9 cellular contexts compared by ENCODE assay signal in genomic region chr1:225880210-225880584, GRCh38. TPM values are rescaled to one million over a fixed set of nuclear protein-coding genes. Genes with fewer than 3 reads are reported as not detected.
DNase-seq lines count a peak whose midpoint lies in the region; ATAC-seq, FAIRE-seq and TF ChIP-seq lines count a peak whose summit lies in the region.
"Had no signal": no experiment of that assay in that cellular context is flagged by ENCODE, and none has a peak within 500 bp of the region (broad histone marks: within the 10 kb centered on the region; RNA-seq: fewer than 3 reads in every experiment).

No MANE protein-coding gene starts in this region.

- TF ChIP-seq RAD21 in H1 (IDR thresholded peaks at IDR 0.05 in 1 of 2, conservative IDR thresholded peaks at IDR 0.05 in 1 of 2; ENCODE audit: low read depth in 2 of 2, low read length in 2 of 2), result no peak

- 66% methylated on average over 2 of the region's 2 CpGs; no CpG with 5 or more reads in 1 of the 2 experiments for WGBS in H1 (ENCODE audit: extremely low coverage in 1 of 2, insufficient coverage in 1 of 2, insufficient read length in 1 of 2, insufficient replicate concordance in 2 of 2, low coverage in 1 of 2, low lambda C conversion rate in 2 of 2, missing lambda C conversion rate in 1 of 2), 2 experiments

- no peak overlapping the region for H3K18ac ChIP-seq in H1 (ENCODE audit: extremely low read depth, low read length)

- H3K23me2 ChIP-seq in H1 (ENCODE audit: low read depth, low read length), result peaks cover 9% of the 10 kb centered on the region; the same call in 1 of the 2 replicates

- H2BK15ac ChIP-seq in H1 (ENCODE audit: low read length), result no peak overlapping the region; the same call in 1 of the 2 replicates

- no peak overlapping the region for H4K8ac ChIP-seq in H1 (ENCODE audit: extremely low read depth, insufficient read depth, low read length)

- no peak overlapping the region for H4K5ac ChIP-seq in H1 (ENCODE audit: insufficient read length, low read depth, low read length)

- H4K20me1 ChIP-seq in H1 (replicated peaks in 1 of 2; ENCODE audit: control insufficient read depth in 1 of 2, insufficient read depth in 2 of 2, low read length in 2 of 2) (peaks cover 2 to 10% of the 10 kb centered on the region in 2 experiments), Karpas-422 (ENCODE audit: insufficient read depth, low read depth, low read length) (0 out of 2 replicates have a peak, but pooled peaks cover 4% of the 10 kb centered on the region)

- H3K79me1 ChIP-seq in H1 (ENCODE audit: low read depth, low read length), result peaks cover 22% of the 10 kb centered on the region

- H3K36me3 Mint-ChIP-seq in Caco-2 (ENCODE audit: insufficient read depth, unreplicated experiment), result peaks cover 31% of the 10 kb centered on the region

- H4K91ac ChIP-seq in H1 (replicated peaks; ENCODE audit: insufficient read length, low read length), result no peak overlapping the region

- H3K4me3 Mint-ChIP-seq in Caco-2 (ENCODE audit: unreplicated experiment), result peak overlapping the region; percentile 95

- DNase-seq in Caco-2 (no peak), NCI-H2107 treated with DMSO at 0.1 percent for 48 hours (lab: John Stamatoyannopoulos, UW; ENCODE audit: unreplicated experiment) (peak; percentile 64), H1 (ENCODE audit: low read depth in 1 of 2, low spot score in 2 of 2) (no peak), occipital lobe (lab: John Stamatoyannopoulos, UW) (peak; percentile 41), NCI-H2227 treated with DMSO at 0.1 percent for 48 hours (lab: John Stamatoyannopoulos, UW) (no peak), Karpas-422 (no peak), NK-92 (lab: John Stamatoyannopoulos, UW; ENCODE audit: unreplicated experiment) (no peak)
- DNase-seq: glutamatergic neuron had no signal

- POLR2A ChIA-PET in Caco-2 (lab: Charles Lee), result no interaction called here
- POLR2A ChIA-PET in H1 (lab: Charles Lee; ENCODE audit: partially characterized antibody), result interaction anchor here (0.6 to 4.9 kb wide), 11 partner anchors 8 to 182 kb away, joined by 3 to 63 read pairs (median 10); partner anchors contain the start of genes H3-3A and LEFTY1

- no peak overlapping the region for H3K14ac ChIP-seq in H1 (ENCODE audit: insufficient read length)

- no peaks in the 10 kb centered on the region for H3K9me3 Mint-ChIP-seq in Caco-2 (ENCODE audit: unreplicated experiment)

- H3K27me3 ChIP-seq in Caco-2 (replicated peaks; ENCODE audit: control insufficient read depth, insufficient read depth, low read length) (no peaks in the 10 kb centered on the region), H1 (replicated peaks in 1 of 4; ENCODE audit: control insufficient read depth in 3 of 4, extremely low read depth in 1 of 4, insufficient read depth in 3 of 4, low read length in 3 of 4) (peaks cover 0 to 13% (median 6%) of the 10 kb centered on the region in 4 experiments; a peak in 4 of 7 replicates), Karpas-422 (ENCODE audit: low read length) (no peaks in the 10 kb centered on the region)

- H2BK5ac ChIP-seq in H1 (ENCODE audit: low read depth, low read length), result no peak overlapping the region

- no peak overlapping the region for H3K9ac ChIP-seq in H1 (replicated peaks in 1 of 4; ENCODE audit: extremely low read depth in 1 of 4, low read depth in 3 of 4, low read length in 3 of 4)
- no peak overlapping the region for H3K9ac ChIP-seq in Karpas-422 (ENCODE audit: low read length)

- no peaks in the 10 kb centered on the region for H3K27me3 Mint-ChIP-seq in Caco-2 (ENCODE audit: insufficient read depth, unreplicated experiment)

- BruUV-seq in Caco-2 (replicated peaks; lab: Mats Ljungman, UMichigan), result no TSS peak

- intact Hi-C loops in Caco-2 (cut with micrococcal nuclease; ENCODE audit: unreplicated experiment), result no loop called here

- no peak overlapping the region for H2BK120ac ChIP-seq in H1 (replicated peaks; ENCODE audit: low read depth, low read length)

- no peak for ATAC-seq in GM19467 (IDR thresholded peaks at IDR 0.05; ENCODE audit: unreplicated experiment)

- H3K79me2 ChIP-seq in H1 (ENCODE audit: control insufficient read depth in 1 of 2, insufficient read depth in 2 of 2, low read length in 2 of 2) (peaks cover 0 to 13% of the 10 kb centered on the region in 2 experiments; a peak in 2 of 4 replicates), Karpas-422 (ENCODE audit: low read length) (no peaks in the 10 kb centered on the region)

- H2AK5ac ChIP-seq in H1 (ENCODE audit: low read depth, low read length), result peak overlapping the region; percentile 30; the same call in 1 of the 2 replicates

- no peak overlapping the region for H3K4ac ChIP-seq in H1 (replicated peaks; ENCODE audit: insufficient read length, low read depth, low read length)

- peak overlapping the region; percentile 82; the same call in 1 of the 2 replicates for H2BK20ac ChIP-seq in H1 (ENCODE audit: low read length)

- H2BK12ac ChIP-seq in H1 (ENCODE audit: low read depth, low read length), result peak overlapping the region; percentile 94

- H3K4me2 ChIP-seq in H1 (ENCODE audit: insufficient read depth in 1 of 2, low read depth in 2 of 2, low read length in 2 of 2) (peak overlapping the region; percentile 76 to 90; a peak in 3 of 4 replicates), Karpas-422 (ENCODE audit: low read depth, low read length, poor library complexity, severe bottlenecking) (no peak overlapping the region)

- H3K4me1 ChIP-seq in Caco-2, result peaks cover 41% of the 10 kb centered on the region
- H3K4me1 ChIP-seq in H1 (replicated peaks in 1 of 4; ENCODE audit: control insufficient read depth in 3 of 4, insufficient read depth in 4 of 4, low read length in 3 of 4), result peaks cover 9 to 20% (median 16%) of the 10 kb centered on the region in 4 experiments
- H3K4me1 ChIP-seq in Karpas-422 (ENCODE audit: low read length), result peaks cover 16% of the 10 kb centered on the region

- peak overlapping the region; percentile 75 for H3K27ac Mint-ChIP-seq in Caco-2 (ENCODE audit: unreplicated experiment)

- TF ChIP-seq CTCF in Caco-2 (IDR thresholded peaks at IDR 0.05; ENCODE audit: insufficient read depth in 1 of 2, low read depth in 1 of 2, low read length in 1 of 2, severe bottlenecking in 1 of 2, unreplicated experiment in 1 of 2) (no peak), H1 (IDR thresholded peaks at IDR 0.05; ENCODE audit: control extremely low read depth in 1 of 3, insufficient read depth in 1 of 3, low read depth in 1 of 3, low read length in 3 of 3) (no peak)

- H2AFZ ChIP-seq in H1 (ENCODE audit: low read length) (no peak overlapping the region), Karpas-422 (ENCODE audit: low read length) (no peak overlapping the region)

- H3K4me1 Mint-ChIP-seq in Caco-2 (ENCODE audit: low read depth, unreplicated experiment), result peaks cover 30% of the 10 kb centered on the region

- no peak overlapping the region for H3K56ac ChIP-seq in H1 (replicated peaks; ENCODE audit: insufficient read length, low read depth, low read length)

- H3K9me3 ChIP-seq in Caco-2 (no peaks in the 10 kb centered on the region), H1 (ENCODE audit: insufficient read depth in 2 of 2, low read depth in 1 of 2, low read length in 1 of 2) (no peaks in the 10 kb centered on the region), Karpas-422 (ENCODE audit: low read length) (no peaks in the 10 kb centered on the region)

- no peaks in the 10 kb centered on the region for H3K36me3 ChIP-seq in Caco-2 (ENCODE audit: control insufficient read depth, insufficient read depth, low read length)
- no peaks in the 10 kb centered on the region; a peak in 1 of 8 replicates for H3K36me3 ChIP-seq in H1 (ENCODE audit: control insufficient read depth in 2 of 4, insufficient read depth in 4 of 4, low read length in 3 of 4)
- H3K36me3 ChIP-seq in Karpas-422 (ENCODE audit: insufficient read depth, low read length), result no peaks in the 10 kb centered on the region

- no peak for TF ChIP-seq POLR2A in H1 (IDR thresholded peaks at IDR 0.05; ENCODE audit: control extremely low read depth in 1 of 2, low read depth in 2 of 2, low read length in 2 of 2)

- no peak for TF ChIP-seq EP300 in H1 (IDR thresholded peaks at IDR 0.05; ENCODE audit: borderline replicate concordance in 1 of 2, low read depth in 2 of 2, low read length in 2 of 2)

- no peak for FAIRE-seq in H1 (lab: Jason Lieb, UNC)

- no peaks in the 10 kb centered on the region for H3K9me2 ChIP-seq in Karpas-422 (replicated peaks; ENCODE audit: insufficient read depth, low read length)

- CTCF ChIA-PET in Caco-2 (lab: Charles Lee) (interaction anchor here (0.5 to 2.1 kb wide), 2 partner anchors 263 to 405 kb away, joined by 3 to 9 read pairs; no protein-coding TSS in a partner anchor), H1 (lab: Charles Lee; ENCODE audit: partially characterized antibody) (interaction anchor here (0.7 to 21.3 kb wide), 13 partner anchors 8 to 406 kb away, joined by 3 to 406 read pairs (median 5); partner anchors contain the start of gene LEFTY1)

- H3K4me3 ChIP-seq in Caco-2 (ENCODE audit: low read depth, low read length) (no peak overlapping the region), H1 (ENCODE audit: extremely low read depth in 1 of 4, insufficient read depth in 2 of 4, low read depth in 3 of 4, low read length in 4 of 4) (0 out of 8 replicates have a peak overlapping the region, but pooled peaks of 1 of the 4 experiments have one; percentile 92), Karpas-422 (ENCODE audit: low read length) (no peak overlapping the region)

- no peak overlapping the region for H3K27ac ChIP-seq in H1 (ENCODE audit: low read depth, low read length)
- no peak overlapping the region for H3K27ac ChIP-seq in Karpas-422 (ENCODE audit: low read length)

- no peak overlapping the region for H3K23ac ChIP-seq in H1 (ENCODE audit: insufficient read length)

RNA-seq across cellular contexts. Expression of gene TMEM63A, which starts 2.0 kb away (rescaled TPM):
- total RNA-seq in Caco-2 (2022), result 93.9 and 116 TPM in 2 replicates
- total RNA-seq in H1 (2021; fragmentation: NEBNext Ultra II Directional; extraction: Animal tissue kit (Norgen Biotek cat#: 25700)), result 41.2 and 55.4 TPM in 2 replicates
- 26.1 and 38.5 TPM in 2 replicates for polyA plus RNA-seq in H1 (2011; rRNA removed)
- 28.6 TPM for polyA plus RNA-seq in H1 (2011; cell fraction: cytosol; rRNA removed)
- polyA plus RNA-seq in H1 (2011; cell fraction: nucleus; rRNA removed), result 210 TPM
- 25.5 to 31.0 TPM (median 28.0 TPM) in 4 replicates for polyA plus RNA-seq in H1 (2012, experiment 1 of 2)
- polyA plus RNA-seq in H1 (2012, experiment 2 of 2), result 17.4 TPM
- polyA plus RNA-seq in H1 (2013, experiment 1 of 2), result 90.4 TPM
- 88.5 TPM for polyA plus RNA-seq in H1 (2013, experiment 2 of 2)
- polyA minus RNA-seq in H1 (2011; rRNA and poly(A)+ RNA removed), result 42.6 and 57.5 TPM in 2 replicates
- polyA minus RNA-seq in H1 (2011; cell fraction: cytosol; rRNA and poly(A)+ RNA removed), result 21.2 TPM
- polyA minus RNA-seq in H1 (2011; cell fraction: nucleus; rRNA and poly(A)+ RNA removed), result 70.6 TPM
- 1.1 TPM for total RNA-seq in occipital lobe
- 4.1 and 4.8 TPM in 2 replicates for total RNA-seq in Karpas-422 (2014; rRNA removed; shearing (Covaris generic); ENCODE audit: low replicate concordance)

RNA-seq across cellular contexts. Expression of gene LEFTY1, which starts 8.7 kb away (rescaled TPM):
- total RNA-seq in Caco-2 (2022) (not detected in 2 replicates), occipital lobe (0.47 TPM)
- 8.4 and 11.7 TPM in 2 replicates for total RNA-seq in H1 (2021; fragmentation: NEBNext Ultra II Directional; extraction: Animal tissue kit (Norgen Biotek cat#: 25700))
- 4.5 and 7.3 TPM in 2 replicates for polyA plus RNA-seq in H1 (2011; rRNA removed)
- polyA plus RNA-seq in H1 (2011; cell fraction: cytosol; rRNA removed), result 7.1 TPM
- polyA plus RNA-seq in H1 (2011; cell fraction: nucleus; rRNA removed), result 8.4 TPM
- polyA plus RNA-seq in H1 (2012, experiment 1 of 2), result 1.8 to 3.5 TPM (median 3.1 TPM) in 4 replicates
- 3.5 TPM for polyA plus RNA-seq in H1 (2012, experiment 2 of 2)
- 112 TPM for polyA plus RNA-seq in H1 (2013, experiment 1 of 2)
- polyA plus RNA-seq in H1 (2013, experiment 2 of 2), result 131 TPM
- polyA minus RNA-seq in H1 (2011; rRNA and poly(A)+ RNA removed), result 0.66 and 1.3 TPM in 2 replicates
- 3.0 TPM for polyA minus RNA-seq in H1 (2011; cell fraction: cytosol; rRNA and poly(A)+ RNA removed)
- 3.1 TPM for polyA minus RNA-seq in H1 (2011; cell fraction: nucleus; rRNA and poly(A)+ RNA removed)
- total RNA-seq in Karpas-422 (2014; rRNA removed; shearing (Covaris generic); ENCODE audit: low replicate concordance), result 0.40 TPM in 1 of 2 replicates, not detected in the other

RNA-seq across cellular contexts. Expression of gene PYCR2, which starts 43.9 kb away (rescaled TPM):
- total RNA-seq in Caco-2 (2022), result 69.7 and 73.7 TPM in 2 replicates
- 84.3 and 84.6 TPM in 2 replicates for total RNA-seq in H1 (2021; fragmentation: NEBNext Ultra II Directional; extraction: Animal tissue kit (Norgen Biotek cat#: 25700))
- 79.3 and 96.6 TPM in 2 replicates for polyA plus RNA-seq in H1 (2011; rRNA removed)
- polyA plus RNA-seq in H1 (2011; cell fraction: cytosol; rRNA removed), result 96.5 TPM
- polyA plus RNA-seq in H1 (2011; cell fraction: nucleus; rRNA removed), result 96.7 TPM
- 63.1 to 84.9 TPM (median 76.1 TPM) in 4 replicates for polyA plus RNA-seq in H1 (2012, experiment 1 of 2)
- 59.4 TPM for polyA plus RNA-seq in H1 (2012, experiment 2 of 2)
- polyA plus RNA-seq in H1 (2013, experiment 1 of 2), result 113 TPM
- polyA plus RNA-seq in H1 (2013, experiment 2 of 2), result 115 TPM
- polyA minus RNA-seq in H1 (2011; rRNA and poly(A)+ RNA removed), result 41.8 and 68.7 TPM in 2 replicates
- 22.0 TPM for polyA minus RNA-seq in H1 (2011; cell fraction: cytosol; rRNA and poly(A)+ RNA removed)
- polyA minus RNA-seq in H1 (2011; cell fraction: nucleus; rRNA and poly(A)+ RNA removed), result 26.9 TPM
- total RNA-seq in occipital lobe, result 16.2 TPM
- 57.0 and 75.8 TPM in 2 replicates for total RNA-seq in Karpas-422 (2014; rRNA removed; shearing (Covaris generic); ENCODE audit: low replicate concordance)

Comparison
In these comparisons a context has a peak if more than half of its experiments do, and no peak if none do; other contexts are left out.
1. DNase-seq: peak in NCI-H2107 treated with DMSO at 0.1 percent for 48 hours (single experiment) and occipital lobe (single experiment); none in Caco-2 (0 of 2), H1 (0 of 2), NCI-H2227 treated with DMSO at 0.1 percent for 48 hours (single experiment), Karpas-422 (single experiment) and NK-92 (single experiment).